ENCODE assay signal across 8 cellular contexts in genomic region chr3:120418866-120419490, GRCh38. TPM values are rescaled to one million over a fixed set of nuclear protein-coding genes. Genes with fewer than 3 reads are reported as not detected.
DNase-seq lines count a peak whose midpoint lies in the region; ATAC-seq and TF ChIP-seq lines count a peak whose summit lies in the region.

No MANE protein-coding gene starts in this region.

- in situ Hi-C loops in astrocyte of the spinal cord (cut with HindIII; ENCODE audit: low sequenced_read_pairs), result no loop called here

- no peak overlapping the region for H3K4me3 Mint-ChIP-seq in stimulated activated naive B cell treated with anti-CD40 and anti-IgM and Interleukin-4, amounts not matched to agents 10 μg/mL and 1 μg/mL and 100 μg/mL, for 72 hours

- no CpG with 5 or more reads among the region's 6 CpGs for WGBS in iPS DF 6.9 (ENCODE audit: insufficient coverage, insufficient read length)

- peaks cover 0 to 6% of the 10 kb centered on the region in 2 donors for H3K27me3 Mint-ChIP-seq in stimulated activated naive B cell treated with anti-CD40 and anti-IgM and Interleukin-4, amounts not matched to agents 10 μg/mL and 1 μg/mL and 100 μg/mL, for 72 hours

- H3K4me3 ChIP-seq in astrocyte of the spinal cord (ENCODE audit: low read depth, low read length), result no peak overlapping the region
- no peak overlapping the region for H3K4me3 ChIP-seq in iPS DF 6.9 (ENCODE audit: low read length)

- H3K4me1 Mint-ChIP-seq in stimulated activated naive B cell treated with anti-CD40 and anti-IgM and Interleukin-4, amounts not matched to agents 10 μg/mL and 1 μg/mL and 100 μg/mL, for 72 hours, result peaks cover 11 to 15% of the 10 kb centered on the region in 2 donors

- H3K36me3 Mint-ChIP-seq in stimulated activated naive B cell treated with anti-CD40 and anti-IgM and Interleukin-4, amounts not matched to agents 10 μg/mL and 1 μg/mL and 100 μg/mL, for 72 hours, result no peaks in the 10 kb centered on the region

- peaks cover 2% of the 10 kb centered on the region; the same call in 1 of the 2 replicates for H3K4me1 ChIP-seq in iPS DF 6.9 (ENCODE audit: control insufficient read depth, insufficient read depth, low read length)

- no peaks in the 10 kb centered on the region; the same call in 1 of the 2 replicates for H3K36me3 ChIP-seq in iPS DF 6.9 (ENCODE audit: control insufficient read depth, insufficient read depth, low read length)

- H3K27ac Mint-ChIP-seq in stimulated activated naive B cell treated with anti-CD40 and anti-IgM and Interleukin-4, amounts not matched to agents 10 μg/mL and 1 μg/mL and 100 μg/mL, for 72 hours, result no peak overlapping the region

- DNase-seq in DMS153 (lab: John Stamatoyannopoulos, UW), result peak; percentile 74
- peak; percentile 75 for DNase-seq in NCI-H526 treated with DMSO at 0.1 percent for 48 hours (lab: John Stamatoyannopoulos, UW)
- DNase-seq in astrocyte of the spinal cord (ENCODE audit: low read depth, low spot score), result no peak
- peak; percentile 45 for DNase-seq in iPS DF 6.9 (ENCODE audit: low read depth, low spot score)
- DNase-seq in stimulated activated naive B cell treated with anti-CD40 and anti-IgM and Interleukin-4, amounts not matched to agents 10 μg/mL and 1 μg/mL and 100 μg/mL, for 72 hours, result peak; percentile 4
- no peak for DNase-seq in omental fat pad (ENCODE audit: low spot score)

- H3K9me3 Mint-ChIP-seq in stimulated activated naive B cell treated with anti-CD40 and anti-IgM and Interleukin-4, amounts not matched to agents 10 μg/mL and 1 μg/mL and 100 μg/mL, for 72 hours, result no peaks in the 10 kb centered on the region

- no peaks in the 10 kb centered on the region for H3K27me3 ChIP-seq in iPS DF 6.9 (ENCODE audit: control insufficient read depth, insufficient read depth, low read length)

- TF ChIP-seq CTCF in astrocyte of the spinal cord (IDR thresholded peaks at IDR 0.05; ENCODE audit: low read depth, low read length) (peak; percentile 17), omental fat pad (IDR thresholded peaks at IDR 0.05) (no peak)

- H3K27ac ChIP-seq in iPS DF 6.9 (ENCODE audit: low read length), result no peak overlapping the region

- no peaks in the 10 kb centered on the region for H3K9me3 ChIP-seq in iPS DF 6.9 (ENCODE audit: control insufficient read depth, insufficient read depth, low read length)

- ATAC-seq in GM19351 (IDR thresholded peaks at IDR 0.05; ENCODE audit: unreplicated experiment) (peak; percentile 68), HG03558 (IDR thresholded peaks at IDR 0.05; ENCODE audit: extremely low read depth, unreplicated experiment) (peak; percentile 46), omental fat pad (ENCODE audit: low FRiP score) (no peak)
- peak; percentile 59 to 68 for ATAC-seq in stimulated activated naive B cell treated with anti-CD40 and anti-IgM and Interleukin-4, amounts not matched to agents 10 μg/mL and 1 μg/mL and 100 μg/mL, for 72 hours (replicated peaks)

RNA-seq across cellular contexts. Expression of gene FSTL1, which starts 31.8 kb away (rescaled TPM):
- total RNA-seq in omental fat pad, result 100 to 1,000 TPM; 532 to 861 (median 705) TPM

Comparison
In these comparisons a context has a peak if more than half of its experiments do, and no peak if none do; other contexts are left out.
1. DNase-seq: peak in DMS153 (single experiment), NCI-H526 treated with DMSO at 0.1 percent for 48 hours (single experiment), iPS DF 6.9 (single experiment) and stimulated activated naive B cell treated with anti-CD40 and anti-IgM and Interleukin-4, amounts not matched to agents 10 μg/mL and 1 μg/mL and 100 μg/mL, for 72 hours (single experiment); none in astrocyte of the spinal cord (single experiment) and omental fat pad (single experiment).